18 cellular contexts compared by ENCODE assay signal in genomic region chr2:27221166-27221565, GRCh38. TPM values are rescaled to one million over a fixed set of nuclear protein-coding genes. Genes with fewer than 3 reads are reported as not detected.
DNase-seq lines count a peak whose midpoint lies in the region; ATAC-seq and TF ChIP-seq lines count a peak whose summit lies in the region.
"Had no signal": no experiment of that assay in that cellular context is flagged by ENCODE, and none has a peak within 500 bp of the region (broad histone marks: within the 10 kb centered on the region; RNA-seq: fewer than 3 reads in every experiment).

No MANE protein-coding gene starts in this region.

- no peaks in the 10 kb centered on the region for H3K9me3 ChIP-seq in CD4-positive, alpha-beta T cell (ENCODE audit: control insufficient read depth, low read length)
- H3K9me3 ChIP-seq in sigmoid colon: no peaks in the 10 kb centered on the region
- H3K9me3 ChIP-seq: BE2C, Caco-2, HAP-1 had no signal

- ATAC-seq in activated CD4-positive, alpha-beta T cell treated with anti-CD3 and anti-CD28 coated beads for 36 hours: no peak
- no peak for ATAC-seq in CD4-positive, alpha-beta T cell (ENCODE audit: poor library complexity)
- no peak for ATAC-seq in HG03095 (IDR thresholded peaks at IDR 0.05; ENCODE audit: unreplicated experiment)
- ATAC-seq: HepG2 had no signal

- H3K4me3 ChIP-seq in epithelial cell of esophagus (ENCODE audit: low read length) (no peak overlapping the region), sigmoid colon (no peak overlapping the region)
- H3K4me3 ChIP-seq: HAP-1 had no signal

- TF ChIP-seq POLR2A in sigmoid colon (IDR thresholded peaks at IDR 0.05): no peak

- peaks cover 0 to 21% (median 15%) of the 10 kb centered on the region in 4 donors for H3K4me1 ChIP-seq in sigmoid colon

- intact Hi-C loops in activated CD4-positive, alpha-beta T cell treated with anti-CD3 and anti-CD28 coated beads, Interleukin-2, amount 10 ng/mL, durations not matched to agents 24 days and 14 days (cut with micrococcal nuclease): no loop called here
- intact Hi-C loops in activated CD4-positive, alpha-beta T cell treated with anti-CD3 and anti-CD28 coated beads for 36 hours (cut with DNase I, micrococcal nuclease): no loop called here
- intact Hi-C loops in CD4-positive, alpha-beta T cell (cut with DNase I, micrococcal nuclease): no loop called here
- intact Hi-C loops in sigmoid colon (cut with DNase I): no loop called here

- H3K36me3 ChIP-seq in sigmoid colon: peaks cover 11 to 51% (median 32%) of the 10 kb centered on the region in 4 donors

- H3K27me3 ChIP-seq in CD4-positive, alpha-beta T cell (ENCODE audit: control insufficient read depth, insufficient read depth, low read length): no peaks in the 10 kb centered on the region
- no peaks in the 10 kb centered on the region for H3K27me3 ChIP-seq in sigmoid colon
- H3K27me3 ChIP-seq: BE2C had no signal

- H3K27ac Mint-ChIP-seq in activated CD4-positive, alpha-beta T cell treated with anti-CD3 and anti-CD28 coated beads, Interleukin-2, amount 10 ng/mL, durations not matched to agents 24 days and 14 days: peak overlapping the region; percentile 5
- H3K27ac Mint-ChIP-seq in activated CD4-positive, alpha-beta T cell treated with anti-CD3 and anti-CD28 coated beads for 36 hours: no peak overlapping the region
- no peak overlapping the region for H3K27ac Mint-ChIP-seq in CD4-positive, alpha-beta T cell

- H3K27me3 Mint-ChIP-seq in activated CD4-positive, alpha-beta T cell treated with anti-CD3 and anti-CD28 coated beads, Interleukin-2, amount 10 ng/mL, durations not matched to agents 24 days and 14 days: no peaks in the 10 kb centered on the region
- no peaks in the 10 kb centered on the region for H3K27me3 Mint-ChIP-seq in activated CD4-positive, alpha-beta T cell treated with anti-CD3 and anti-CD28 coated beads for 36 hours
- H3K27me3 Mint-ChIP-seq in CD4-positive, alpha-beta T cell: no peaks in the 10 kb centered on the region
- H3K27me3 Mint-ChIP-seq: CD8-positive, alpha-beta memory T cell had no signal

- peaks cover 27% of the 10 kb centered on the region for H3K4me1 Mint-ChIP-seq in activated CD4-positive, alpha-beta T cell treated with anti-CD3 and anti-CD28 coated beads, Interleukin-2, amount 10 ng/mL, durations not matched to agents 24 days and 14 days
- H3K4me1 Mint-ChIP-seq in activated CD4-positive, alpha-beta T cell treated with anti-CD3 and anti-CD28 coated beads for 36 hours: peaks cover 28% of the 10 kb centered on the region
- H3K4me1 Mint-ChIP-seq in CD4-positive, alpha-beta T cell (ENCODE audit: low read depth): peaks cover 32% of the 10 kb centered on the region

- no peak for DNase-seq in activated CD4-positive, alpha-beta T cell treated with anti-CD3 and anti-CD28 coated beads, Interleukin-2, amount 10 ng/mL, durations not matched to agents 24 days and 14 days
- DNase-seq in activated CD4-positive, alpha-beta T cell treated with anti-CD3 and anti-CD28 coated beads for 36 hours: no peak
- DNase-seq in CD4-positive, alpha-beta T cell: no peak
- peak; percentile 66 for DNase-seq in epithelial cell of esophagus (ENCODE audit: low read depth)
- peak; percentile 45 for DNase-seq in sigmoid colon
- DNase-seq in GM10248 (ENCODE audit: extremely low spot score): no peak
- DNase-seq in SKM-1 (lab: John Stamatoyannopoulos, UW; ENCODE audit: unreplicated experiment): no peak
- DNase-seq: BE2C; Caco-2; CD8-positive, alpha-beta memory T cell; DND-41; GDM1 had no signal

- H3K9me3 Mint-ChIP-seq in activated CD4-positive, alpha-beta T cell treated with anti-CD3 and anti-CD28 coated beads, Interleukin-2, amount 10 ng/mL, durations not matched to agents 24 days and 14 days: peaks cover 3% of the 10 kb centered on the region
- H3K9me3 Mint-ChIP-seq in activated CD4-positive, alpha-beta T cell treated with anti-CD3 and anti-CD28 coated beads for 36 hours (ENCODE audit: low read depth): no peaks in the 10 kb centered on the region
- no peaks in the 10 kb centered on the region for H3K9me3 Mint-ChIP-seq in CD4-positive, alpha-beta T cell
- H3K9me3 Mint-ChIP-seq: CD8-positive, alpha-beta memory T cell had no signal

- H3K27ac ChIP-seq in CD4-positive, alpha-beta T cell (ENCODE audit: low read depth, low read length): no peak overlapping the region
- no peak overlapping the region for H3K27ac ChIP-seq in sigmoid colon
- H3K27ac ChIP-seq: 22Rv1, C4-2B had no signal

- TF ChIP-seq EP300 in sigmoid colon (IDR thresholded peaks at IDR 0.05): no peak

- no peak overlapping the region for H3K4me3 Mint-ChIP-seq in activated CD4-positive, alpha-beta T cell treated with anti-CD3 and anti-CD28 coated beads, Interleukin-2, amount 10 ng/mL, durations not matched to agents 24 days and 14 days
- H3K4me3 Mint-ChIP-seq in activated CD4-positive, alpha-beta T cell treated with anti-CD3 and anti-CD28 coated beads for 36 hours: no peak overlapping the region
- H3K4me3 Mint-ChIP-seq in CD4-positive, alpha-beta T cell: peak overlapping the region; percentile 46

- CTCF ChIA-PET in activated CD4-positive, alpha-beta T cell treated with anti-CD3 and anti-CD28 coated beads for 36 hours (lab: Charles Lee): no interaction called here
- CTCF ChIA-PET in CD4-positive, alpha-beta T cell (lab: Charles Lee): no interaction called here
- CTCF ChIA-PET in GM10248 (lab: Yijun Ruan, JAX): no interaction called here

- no peak for TF ChIP-seq CTCF in CD4-positive, alpha-beta T cell (IDR thresholded peaks at IDR 0.05)
- TF ChIP-seq CTCF in epithelial cell of esophagus (IDR thresholded peaks at IDR 0.05; ENCODE audit: insufficient read depth, low read depth, low read length, missing control alignments) (no peak), sigmoid colon (IDR thresholded peaks at IDR 0.05) (no peak), GM10248 (IDR thresholded peaks at IDR 0.05; ENCODE audit: control extremely low read depth, extremely low read depth, low read depth, missing control alignments) (no peak)

- 94 to 95% methylated on average over 3 of the region's 3 CpGs for WGBS in sigmoid colon, 2 donors

- POLR2A ChIA-PET in activated CD4-positive, alpha-beta T cell treated with anti-CD3 and anti-CD28 coated beads for 36 hours (lab: Charles Lee): no interaction called here
- POLR2A ChIA-PET in CD4-positive, alpha-beta T cell (lab: Charles Lee): no interaction called here
- POLR2A ChIA-PET in GM10248 (lab: Yijun Ruan, JAX): no interaction called here

- peaks cover 77% of the 10 kb centered on the region for H3K36me3 Mint-ChIP-seq in activated CD4-positive, alpha-beta T cell treated with anti-CD3 and anti-CD28 coated beads, Interleukin-2, amount 10 ng/mL, durations not matched to agents 24 days and 14 days (ENCODE audit: low read depth)
- H3K36me3 Mint-ChIP-seq in activated CD4-positive, alpha-beta T cell treated with anti-CD3 and anti-CD28 coated beads for 36 hours (ENCODE audit: low read depth): peaks cover 78% of the 10 kb centered on the region
- H3K36me3 Mint-ChIP-seq in CD4-positive, alpha-beta T cell (ENCODE audit: low read depth): peaks cover 76% of the 10 kb centered on the region

RNA-seq across cellular contexts. Expression of gene CAD, which starts 4.0 kb away (rescaled TPM):
- total RNA-seq in activated CD4-positive, alpha-beta T cell treated with anti-CD3 and anti-CD28 coated beads, Interleukin-2, amount 10 ng/mL, durations not matched to agents 24 days and 14 days: 144 and 159 TPM in 2 replicates
- 100 to 1,000 TPM; 107 to 147 TPM for total RNA-seq in activated CD4-positive, alpha-beta T cell treated with anti-CD3 and anti-CD28 coated beads for 36 hours
- total RNA-seq in CD4-positive, alpha-beta T cell: 10 to 100 TPM; 20.0 to 20.3 TPM
- 10 to 100 TPM in 3 of 4 donors, 1 to 10 TPM in 1; 9.1 to 25.2 (median 17.1) TPM for total RNA-seq in sigmoid colon
- polyA plus RNA-seq in sigmoid colon: 10 to 100 TPM in 1 of 3 donors, 1 to 10 TPM in 2; 1.8 to 27.4 (median 3.0) TPM

RNA-seq across cellular contexts. Expression of gene SLC5A6, which starts 9.1 kb away (rescaled TPM):
- 87.1 and 97.9 TPM in 2 replicates for total RNA-seq in activated CD4-positive, alpha-beta T cell treated with anti-CD3 and anti-CD28 coated beads, Interleukin-2, amount 10 ng/mL, durations not matched to agents 24 days and 14 days
- total RNA-seq in activated CD4-positive, alpha-beta T cell treated with anti-CD3 and anti-CD28 coated beads for 36 hours: 10 to 100 TPM; 27.3 to 34.9 TPM
- 100 to 1,000 TPM; 196 to 207 TPM for total RNA-seq in CD4-positive, alpha-beta T cell
- 10 to 100 TPM in 3 of 4 donors, 1 to 10 TPM in 1; 7.2 to 15.5 (median 12.9) TPM for total RNA-seq in sigmoid colon
- polyA plus RNA-seq in sigmoid colon: 10 to 100 TPM in 1 of 3 donors, 1 to 10 TPM in 2; 2.4 to 26.7 (median 3.5) TPM

RNA-seq across cellular contexts. Expression of gene ATRAID, which starts 9.3 kb away (rescaled TPM):
- 109 and 120 TPM in 2 replicates for total RNA-seq in activated CD4-positive, alpha-beta T cell treated with anti-CD3 and anti-CD28 coated beads, Interleukin-2, amount 10 ng/mL, durations not matched to agents 24 days and 14 days
- total RNA-seq in activated CD4-positive, alpha-beta T cell treated with anti-CD3 and anti-CD28 coated beads for 36 hours: 10 to 100 TPM; 69.9 to 83.4 TPM
- 10 to 100 TPM; 79.1 to 82.5 TPM for total RNA-seq in CD4-positive, alpha-beta T cell
- total RNA-seq in sigmoid colon: 100 to 1,000 TPM; 128 to 226 (median 159) TPM
- polyA plus RNA-seq in sigmoid colon: 10 to 100 TPM; 58.5 to 99.7 (median 73.9) TPM

RNA-seq across cellular contexts. Expression of gene SLC30A3, which starts 41.7 kb away (rescaled TPM):
- total RNA-seq in activated CD4-positive, alpha-beta T cell treated with anti-CD3 and anti-CD28 coated beads, Interleukin-2, amount 10 ng/mL, durations not matched to agents 24 days and 14 days: 1.4 and 2.2 TPM in 2 replicates
- total RNA-seq in activated CD4-positive, alpha-beta T cell treated with anti-CD3 and anti-CD28 coated beads for 36 hours: under 1 TPM; 0.53 to 0.86 TPM
- total RNA-seq in CD4-positive, alpha-beta T cell: not detected
- total RNA-seq in sigmoid colon: 1 to 10 TPM in 1 of 4 donors, under 1 TPM in 2, not detected in 1; 0.28 to 1.1 (median 0.68) TPM
- polyA plus RNA-seq in sigmoid colon: under 1 TPM in 2 of 3 donors, not detected in 1; 0.10 to 0.60 TPM
- polyA plus RNA-seq: CD8-positive, alpha-beta memory T cell had no signal

RNA-seq across cellular contexts. Expression of gene DNAJC5G, which starts 54.1 kb away (rescaled TPM):
- total RNA-seq in activated CD4-positive, alpha-beta T cell treated with anti-CD3 and anti-CD28 coated beads, Interleukin-2, amount 10 ng/mL, durations not matched to agents 24 days and 14 days: not detected in 2 replicates
- not detected for total RNA-seq in activated CD4-positive, alpha-beta T cell treated with anti-CD3 and anti-CD28 coated beads for 36 hours
- total RNA-seq in CD4-positive, alpha-beta T cell: not detected
- 1 to 10 TPM in 1 of 4 donors, under 1 TPM in 1, not detected in 2; 0.71 to 1.7 TPM for total RNA-seq in sigmoid colon
- polyA plus RNA-seq in sigmoid colon: not detected
- total RNA-seq: CD8-positive, alpha-beta memory T cell; HepG2 had no signal
- polyA plus RNA-seq: AG04450; CD8-positive, alpha-beta memory T cell had no signal

Comparison
In these comparisons a context has a peak if more than half of its experiments do, and no peak if none do; other contexts are left out.
1. DNase-seq: peak in epithelial cell of esophagus (single experiment) and sigmoid colon (single experiment); none in activated CD4-positive, alpha-beta T cell treated with anti-CD3 and anti-CD28 coated beads, Interleukin-2, amount 10 ng/mL, durations not matched to agents 24 days and 14 days (single experiment), activated CD4-positive, alpha-beta T cell treated with anti-CD3 and anti-CD28 coated beads for 36 hours (single experiment), CD4-positive, alpha-beta T cell (0 of 10), GM10248 (single experiment) and SKM-1 (single experiment).